Comparison of ENCODE assay signal across 16 cellular contexts in the genomic region with DNA sequence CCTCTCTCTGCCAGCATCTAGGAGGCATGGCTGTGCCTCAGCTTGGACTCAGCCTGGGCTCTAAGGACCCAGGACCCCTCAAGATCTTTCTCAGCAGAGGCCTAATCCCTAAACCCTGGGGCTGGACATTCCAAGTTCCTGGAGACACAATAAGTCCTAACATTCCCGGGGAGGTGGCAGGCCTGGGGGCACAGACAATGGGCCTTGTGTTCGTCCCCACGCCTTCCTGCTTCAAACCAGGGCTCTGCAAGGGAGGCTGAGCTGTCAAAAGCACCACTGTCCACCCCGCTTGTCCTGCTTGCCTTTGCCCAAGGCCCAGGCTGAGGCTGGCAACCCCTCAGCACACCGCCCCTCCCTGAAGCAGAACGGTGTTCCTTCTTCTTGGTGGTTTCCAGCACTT. TPM values are rescaled to one million over a fixed set of nuclear protein-coding genes. Genes with fewer than 3 reads are reported as not detected.
"Had no signal": no experiment of that assay in that cellular context is flagged by ENCODE, and none has a peak within 500 bp of the region (broad histone marks: within the 10 kb centered on the region; RNA-seq: fewer than 3 reads in every experiment).

No MANE protein-coding gene starts in this region.

- H3K4me3 ChIP-seq: gastrocnemius medialis, suprapubic skin, upper lobe of left lung had no signal

- H3K36me3 ChIP-seq: gastrocnemius medialis, suprapubic skin, upper lobe of left lung had no signal

- H3K27ac ChIP-seq: gastrocnemius medialis, suprapubic skin, upper lobe of left lung had no signal

- H3K9me3 ChIP-seq: gastrocnemius medialis, suprapubic skin, upper lobe of left lung had no signal

- H3K4me1 ChIP-seq: gastrocnemius medialis, upper lobe of left lung had no signal

- DNase-seq: activated B cell treated with CpG ODN at 0.5 μM for 24 hours; activated CD4-positive, alpha-beta T cell treated with anti-CD3 and anti-CD28 coated beads, Interleukin-2, amount 10 ng/mL, durations not matched to agents 24 days and 14 days; activated CD8-positive, alpha-beta T cell treated with anti-CD3 and anti-CD28 coated beads for 36 hours; activated naive CD4-positive, alpha-beta T cell treated with anti-CD3 and anti-CD28 coated beads for 36 hours; activated naive CD8-positive, alpha-beta T cell treated with anti-CD3 and anti-CD28 coated beads, Interleukin-2, amount 50 U/mL, for 24 hours; activated T-cell treated with anti-CD3 and anti-CD28 coated beads, Interleukin-2, amount 50 U/mL, for 1 hour; endodermal cell; gastrocnemius medialis; immature natural killer cell; left ventricle myocardium superior; T-helper 1 cell; T-helper 9 cell had no signal

- H3K27me3 ChIP-seq: gastrocnemius medialis, upper lobe of left lung had no signal

- ATAC-seq: activated CD8-positive, alpha-beta T cell treated with anti-CD3 and anti-CD28 coated beads for 36 hours; activated naive CD8-positive, alpha-beta T cell treated with anti-CD3 and anti-CD28 coated beads, Interleukin-2, amount 50 U/mL, for 24 hours; gastrocnemius medialis; left ventricle myocardium superior; naive thymus-derived CD8-positive, alpha-beta T cell; SK-N-SH treated with all-trans-retinoic acid at 6 μM for 48 hours had no signal

RNA-seq across cellular contexts. Expression of a gene that starts 13.7 kb away (rescaled TPM):
- polyA plus RNA-seq: immature natural killer cell had no signal
